34 cellular contexts compared by ENCODE assay signal in genomic region chr22:43401233-43401632, GRCh38. TPM values are rescaled to one million over a fixed set of nuclear protein-coding genes. Genes with fewer than 3 reads are reported as not detected.
"Had no signal": no experiment of that assay in that cellular context is flagged by ENCODE, and none has a peak within 500 bp of the region (broad histone marks: within the 10 kb centered on the region; RNA-seq: fewer than 3 reads in every experiment).

No MANE protein-coding gene starts in this region.

- H3K4me1 ChIP-seq: body of pancreas, breast epithelium, SJCRH30 had no signal

- H3K4me1 Mint-ChIP-seq: activated CD4-positive, alpha-beta T cell treated with anti-CD3 and anti-CD28 coated beads for 36 hours; activated CD4-positive, alpha-beta T cell treated with anti-CD3 and anti-CD28 coated beads, Interleukin-2, amount 10 ng/mL, durations not matched to agents 7 days and 5 days; activated naive CD8-positive, alpha-beta T cell treated with anti-CD3 and anti-CD28 coated beads for 36 hours; IgD-negative memory B cell had no signal

- H3K9me3 ChIP-seq: body of pancreas, breast epithelium, SJCRH30 had no signal

- FAIRE-seq: astrocyte, RCC 7860, TTC549 had no signal

- H3K4me2 ChIP-seq: PC-9 had no signal

- H3K36me3 ChIP-seq: breast epithelium, SJCRH30 had no signal

- H3K4me3 Mint-ChIP-seq: activated CD4-positive, alpha-beta T cell treated with anti-CD3 and anti-CD28 coated beads for 36 hours; activated CD4-positive, alpha-beta T cell treated with anti-CD3 and anti-CD28 coated beads, Interleukin-2, amount 10 ng/mL, durations not matched to agents 7 days and 5 days; activated CD8-positive, alpha-beta T cell treated with anti-CD3 and anti-CD28 coated beads, Interleukin-2, amount 10 ng/mL, durations not matched to agents 7 days and 5 days; activated naive CD4-positive, alpha-beta T cell treated with anti-CD3 and anti-CD28 coated beads for 36 hours; activated naive CD8-positive, alpha-beta T cell treated with anti-CD3 and anti-CD28 coated beads for 36 hours; activated T-cell treated with anti-CD3 and anti-CD28 coated beads, Interleukin-2, amount 50 U/mL, for 4 hours; activated T-helper 1 cell treated with anti-CD3 and anti-CD28 coated beads, Interleukin-12 subunit alpha, Interleukin-12 subunit beta, Interleukin-2, Interleukin-4 antibody, amounts not matched to agents 30 ng/mL and 10 ng/mL and 1 ng/mL, durations not matched to agents 14 hours and 24 hours and 36 hours; IgD-negative memory B cell had no signal

- H3K36me3 Mint-ChIP-seq: activated naive CD8-positive, alpha-beta T cell treated with anti-CD3 and anti-CD28 coated beads for 36 hours had no signal

- H3K4me3 ChIP-seq: body of pancreas, breast epithelium, PC-9, SJCRH30, SK-N-MC had no signal

- DNase-seq: activated CD4-positive, alpha-beta T cell treated with anti-CD3 and anti-CD28 coated beads for 36 hours; activated CD4-positive, alpha-beta T cell treated with anti-CD3 and anti-CD28 coated beads, Interleukin-2, amount 10 ng/mL, durations not matched to agents 7 days and 5 days; activated CD4-positive, alpha-beta T cell treated with anti-CD3 and anti-CD28 coated beads, Interleukin-2, amount 50 U/mL, for 48 hours; activated CD8-positive, alpha-beta T cell treated with anti-CD3 and anti-CD28 coated beads, Interleukin-2, amount 10 ng/mL, durations not matched to agents 7 days and 5 days; activated gamma-delta T cell treated with Interleukin-2 at 50 U/mL for 16 hours; activated naive CD4-positive, alpha-beta T cell treated with anti-CD3 and anti-CD28 coated beads for 36 hours; activated naive CD8-positive, alpha-beta T cell treated with anti-CD3 and anti-CD28 coated beads for 36 hours; activated T-cell treated with anti-CD3 and anti-CD28 coated beads, Interleukin-2, amount 50 U/mL, for 4 hours; amygdala; body of pancreas; Karpas-422; KBM-7; NCI-H1105 treated with DMSO at 0.1 percent for 48 hours; NCI-H1436; NCI-H2029; NCI-H345; NCI-H524 treated with DMSO at 0.1 percent for 48 hours; PC-9; SHP77; SJCRH30 had no signal

- ATAC-seq: activated CD4-positive, alpha-beta T cell treated with anti-CD3 and anti-CD28 coated beads for 36 hours; activated CD4-positive, CD25-positive, alpha-beta regulatory T cell treated with anti-CD3 and anti-CD28 coated beads, Interleukin-2, amount 50 U/mL, for 24 hours; activated CD8-positive, alpha-beta T cell treated with anti-CD3 and anti-CD28 coated beads, Interleukin-2, amount 10 ng/mL, durations not matched to agents 7 days and 5 days; activated T-cell treated with anti-CD3 and anti-CD28 coated beads, Interleukin-2, amount 50 U/mL, for 4 hours; body of pancreas had no signal

- H3K27me3 Mint-ChIP-seq: activated CD4-positive, alpha-beta T cell treated with anti-CD3 and anti-CD28 coated beads, Interleukin-2, amount 10 ng/mL, durations not matched to agents 7 days and 5 days; activated naive CD8-positive, alpha-beta T cell treated with anti-CD3 and anti-CD28 coated beads for 36 hours had no signal

- H3K27ac Mint-ChIP-seq: activated CD4-positive, alpha-beta T cell treated with anti-CD3 and anti-CD28 coated beads for 36 hours; activated CD4-positive, alpha-beta T cell treated with anti-CD3 and anti-CD28 coated beads, Interleukin-2, amount 10 ng/mL, durations not matched to agents 7 days and 5 days; activated CD8-positive, alpha-beta T cell treated with anti-CD3 and anti-CD28 coated beads, Interleukin-2, amount 10 ng/mL, durations not matched to agents 7 days and 5 days; activated naive CD4-positive, alpha-beta T cell treated with anti-CD3 and anti-CD28 coated beads for 36 hours; activated naive CD8-positive, alpha-beta T cell treated with anti-CD3 and anti-CD28 coated beads for 36 hours; activated T-helper 1 cell treated with anti-CD3 and anti-CD28 coated beads, Interleukin-12 subunit alpha, Interleukin-12 subunit beta, Interleukin-2, Interleukin-4 antibody, amounts not matched to agents 30 ng/mL and 10 ng/mL and 1 ng/mL, durations not matched to agents 14 hours and 24 hours and 36 hours had no signal

- H3K27ac ChIP-seq: body of pancreas, breast epithelium, PC-9, RWPE1, SJCRH30, SK-N-MC had no signal

- H3K9me3 Mint-ChIP-seq: activated CD4-positive, alpha-beta T cell treated with anti-CD3 and anti-CD28 coated beads, Interleukin-2, amount 10 ng/mL, durations not matched to agents 7 days and 5 days; activated naive CD4-positive, alpha-beta T cell treated with anti-CD3 and anti-CD28 coated beads for 36 hours; activated naive CD8-positive, alpha-beta T cell treated with anti-CD3 and anti-CD28 coated beads for 36 hours; activated T-cell treated with anti-CD3 and anti-CD28 coated beads, Interleukin-2, amount 50 U/mL, for 4 hours; activated T-helper 1 cell treated with anti-CD3 and anti-CD28 coated beads, Interleukin-12 subunit alpha, Interleukin-12 subunit beta, Interleukin-2, Interleukin-4 antibody, amounts not matched to agents 30 ng/mL and 10 ng/mL and 1 ng/mL, durations not matched to agents 14 hours and 24 hours and 36 hours had no signal

- H3K27me3 ChIP-seq: SJCRH30 had no signal

- H2AFZ ChIP-seq: PC-9 had no signal

RNA-seq across cellular contexts. Expression of gene MPPED1, which starts 10.6 kb away (rescaled TPM):
- total RNA-seq: activated CD4-positive, alpha-beta T cell treated with anti-CD3 and anti-CD28 coated beads for 36 hours; activated CD4-positive, alpha-beta T cell treated with anti-CD3 and anti-CD28 coated beads, Interleukin-2, amount 10 ng/mL, durations not matched to agents 7 days and 5 days; activated CD8-positive, alpha-beta T cell treated with anti-CD3 and anti-CD28 coated beads, Interleukin-2, amount 10 ng/mL, durations not matched to agents 7 days and 5 days; activated naive CD4-positive, alpha-beta T cell treated with anti-CD3 and anti-CD28 coated beads for 36 hours; activated naive CD8-positive, alpha-beta T cell treated with anti-CD3 and anti-CD28 coated beads for 36 hours; activated T-cell treated with anti-CD3 and anti-CD28 coated beads, Interleukin-2, amount 50 U/mL, for 4 hours; activated T-helper 1 cell treated with anti-CD3 and anti-CD28 coated beads, Interleukin-12 subunit alpha, Interleukin-12 subunit beta, Interleukin-2, Interleukin-4 antibody, amounts not matched to agents 30 ng/mL and 10 ng/mL and 1 ng/mL, durations not matched to agents 14 hours and 24 hours and 36 hours; astrocyte; body of pancreas; cardiac septum; MCF 10A; NCI-H460; PC-9; SJCRH30; T-helper 1 cell treated with Interleukin-12 subunit alpha and Interleukin-12 subunit beta and Interleukin-4 antibody, amounts not matched to agents 30 ng/mL and 1 ng/mL, for 36 hours; T-helper 2 cell treated with Interferon-gamma antibody and Interleukin-4, amounts not matched to agents 100 ng/mL and 5 ng/mL, for 36 hours had no signal
- polyA plus RNA-seq: IgD-negative memory B cell had no signal

RNA-seq across cellular contexts. Expression of gene SCUBE1, which starts 58.1 kb away (rescaled TPM):
- total RNA-seq: activated CD4-positive, alpha-beta T cell treated with anti-CD3 and anti-CD28 coated beads for 36 hours; activated CD4-positive, alpha-beta T cell treated with anti-CD3 and anti-CD28 coated beads, Interleukin-2, amount 10 ng/mL, durations not matched to agents 7 days and 5 days; activated naive CD4-positive, alpha-beta T cell treated with anti-CD3 and anti-CD28 coated beads for 36 hours; activated T-helper 1 cell treated with anti-CD3 and anti-CD28 coated beads, Interleukin-12 subunit alpha, Interleukin-12 subunit beta, Interleukin-2, Interleukin-4 antibody, amounts not matched to agents 30 ng/mL and 10 ng/mL and 1 ng/mL, durations not matched to agents 14 hours and 24 hours and 36 hours; MCF 10A; PC-9 had no signal
- polyA plus RNA-seq: IgD-negative memory B cell had no signal
